Comparison of ENCODE assay signal across 8 cellular contexts in genomic region chr1:21937372-21938121, GRCh38. TPM values are rescaled to one million over a fixed set of nuclear protein-coding genes. Genes with fewer than 3 reads are reported as not detected.
DNase-seq lines count a peak whose midpoint lies in the region; ATAC-seq lines count a peak whose summit lies in the region.

No MANE protein-coding gene starts in this region.

- peak; percentile 86 to 87 for ATAC-seq in CD4-positive, CD25-positive, alpha-beta regulatory T cell (ENCODE audit: low read depth in 2 of 2)
- no peak for ATAC-seq in GM21528 (IDR thresholded peaks at IDR 0.05; ENCODE audit: low FRiP score, unreplicated experiment)

- H3K27ac ChIP-seq in CD4-positive, CD25-positive, alpha-beta regulatory T cell (ENCODE audit: insufficient read depth, low read length, poor library complexity, severe bottlenecking): no peak overlapping the region
- H3K27ac ChIP-seq in layer of hippocampus (ENCODE audit: low read depth, low read length): peak overlapping the region; percentile 39

- H3K27me3 Mint-ChIP-seq in CD4-positive, CD25-positive, alpha-beta regulatory T cell: peaks cover 35% of the 10 kb centered on the region
- peaks cover 25% of the 10 kb centered on the region for H3K27me3 Mint-ChIP-seq in activated CD4-positive, alpha-beta T cell treated with anti-CD3 and anti-CD28 coated beads, Interleukin-2, amount 10 ng/mL, durations not matched to agents 24 days and 14 days

- peak; percentile 39 to 59 (median 59) for DNase-seq in CD4-positive, CD25-positive, alpha-beta regulatory T cell
- DNase-seq in H7 (peak; percentile 99), NCI-H2171 treated with DMSO at 0.1 percent for 48 hours (lab: John Stamatoyannopoulos, UW) (peak; percentile 81), cortex of kidney (lab: John Stamatoyannopoulos, UW) (peak; percentile 55)
- peak; percentile 89 for DNase-seq in activated CD4-positive, alpha-beta T cell treated with anti-CD3 and anti-CD28 coated beads, Interleukin-2, amount 10 ng/mL, durations not matched to agents 24 days and 14 days
- peak; percentile 36 to 59 (median 39) for DNase-seq in stimulated activated CD4-positive, alpha-beta T cell treated with anti-CD3 and anti-CD28 coated beads, Interleukin-12 subunit alpha, Interleukin-12 subunit beta, amount 100 ng/mL, for 48 hours (ENCODE audit: low read depth in 2 of 3, low spot score in 1 of 3)

- H3K4me1 ChIP-seq in CD4-positive, CD25-positive, alpha-beta regulatory T cell (ENCODE audit: control insufficient read depth, insufficient read depth, low read length, poor library complexity, severe bottlenecking): peaks cover 10% of the 10 kb centered on the region

- H3K27ac Mint-ChIP-seq in CD4-positive, CD25-positive, alpha-beta regulatory T cell: peak overlapping the region in 2 of 3 donors; percentile 40 to 92
- H3K27ac Mint-ChIP-seq in activated CD4-positive, alpha-beta T cell treated with anti-CD3 and anti-CD28 coated beads, Interleukin-2, amount 10 ng/mL, durations not matched to agents 24 days and 14 days: peak overlapping the region; percentile 86

- peaks cover 4% of the 10 kb centered on the region for H3K36me3 Mint-ChIP-seq in CD4-positive, CD25-positive, alpha-beta regulatory T cell
- peaks cover 3% of the 10 kb centered on the region for H3K36me3 Mint-ChIP-seq in activated CD4-positive, alpha-beta T cell treated with anti-CD3 and anti-CD28 coated beads, Interleukin-2, amount 10 ng/mL, durations not matched to agents 24 days and 14 days (ENCODE audit: low read depth)

- H3K27me3 ChIP-seq in CD4-positive, CD25-positive, alpha-beta regulatory T cell (ENCODE audit: control insufficient read depth, insufficient read depth, low read length): peaks cover 2% of the 10 kb centered on the region
- H3K27me3 ChIP-seq in H7 (ENCODE audit: control insufficient read depth, insufficient read depth, low read length) (no peaks in the 10 kb centered on the region), layer of hippocampus (ENCODE audit: control insufficient read depth, insufficient read depth, low read length) (no peaks in the 10 kb centered on the region)

- H3K36me3 ChIP-seq in CD4-positive, CD25-positive, alpha-beta regulatory T cell (ENCODE audit: control insufficient read depth, insufficient read depth, low read length): no peaks in the 10 kb centered on the region
- H3K36me3 ChIP-seq in H7 (replicated peaks; ENCODE audit: control insufficient read depth, insufficient read depth, low read length): no peaks in the 10 kb centered on the region

- no peaks in the 10 kb centered on the region for H3K9me3 Mint-ChIP-seq in CD4-positive, CD25-positive, alpha-beta regulatory T cell
- no peaks in the 10 kb centered on the region for H3K9me3 Mint-ChIP-seq in activated CD4-positive, alpha-beta T cell treated with anti-CD3 and anti-CD28 coated beads, Interleukin-2, amount 10 ng/mL, durations not matched to agents 24 days and 14 days

- peak overlapping the region; percentile 67 for H3K4me3 ChIP-seq in CD4-positive, CD25-positive, alpha-beta regulatory T cell (ENCODE audit: low read depth, low read length)
- peak overlapping the region; percentile 51 for H3K4me3 ChIP-seq in H7 (ENCODE audit: insufficient read depth, low read depth, low read length)

- H3K4me3 Mint-ChIP-seq in CD4-positive, CD25-positive, alpha-beta regulatory T cell: peak overlapping the region; percentile 84 to 99 (median 92)
- peak overlapping the region; percentile 89 for H3K4me3 Mint-ChIP-seq in activated CD4-positive, alpha-beta T cell treated with anti-CD3 and anti-CD28 coated beads, Interleukin-2, amount 10 ng/mL, durations not matched to agents 24 days and 14 days

- H3K9me3 ChIP-seq in CD4-positive, CD25-positive, alpha-beta regulatory T cell (ENCODE audit: control insufficient read depth in 2 of 2, low read length in 2 of 2): no peaks in the 10 kb centered on the region

- H3K4me1 Mint-ChIP-seq in CD4-positive, CD25-positive, alpha-beta regulatory T cell: peaks cover 0 to 24% (median 6%) of the 10 kb centered on the region in 4 donors
- H3K4me1 Mint-ChIP-seq in activated CD4-positive, alpha-beta T cell treated with anti-CD3 and anti-CD28 coated beads, Interleukin-2, amount 10 ng/mL, durations not matched to agents 24 days and 14 days: peaks cover 14% of the 10 kb centered on the region

- intact Hi-C loops in activated CD4-positive, alpha-beta T cell treated with anti-CD3 and anti-CD28 coated beads, Interleukin-2, amount 10 ng/mL, durations not matched to agents 24 days and 14 days (cut with micrococcal nuclease): no loop called here

RNA-seq across cellular contexts. Expression of gene HSPG2, which starts 0.4 kb away (rescaled TPM):
- 3.2 TPM for total RNA-seq in CD4-positive, CD25-positive, alpha-beta regulatory T cell
- polyA plus RNA-seq in CD4-positive, CD25-positive, alpha-beta regulatory T cell: under 1 TPM in 3 of 4 donors, not detected in 1; 0.05 to 0.23 (median 0.10) TPM
- total RNA-seq in H7 (2014; rRNA removed; shearing (Covaris generic)): 43.5 and 49.2 TPM in 2 replicates
- total RNA-seq in activated CD4-positive, alpha-beta T cell treated with anti-CD3 and anti-CD28 coated beads, Interleukin-2, amount 10 ng/mL, durations not matched to agents 24 days and 14 days: 6.2 and 6.3 TPM in 2 replicates

RNA-seq across cellular contexts. Expression of gene CELA3B, which starts 39.3 kb away (rescaled TPM):
- total RNA-seq in CD4-positive, CD25-positive, alpha-beta regulatory T cell: not detected
- not detected for polyA plus RNA-seq in CD4-positive, CD25-positive, alpha-beta regulatory T cell
- total RNA-seq in H7 (2014; rRNA removed; shearing (Covaris generic)): not detected in 2 replicates
- total RNA-seq in activated CD4-positive, alpha-beta T cell treated with anti-CD3 and anti-CD28 coated beads, Interleukin-2, amount 10 ng/mL, durations not matched to agents 24 days and 14 days: not detected in 2 replicates

Comparison
In these comparisons a context has a peak if more than half of its experiments do, and no peak if none do; other contexts are left out.
1. DNase-seq: peak in every context shown above with its lines; median percentile 99 in H7; 89 in activated CD4-positive, alpha-beta T cell treated with anti-CD3 and anti-CD28 coated beads, Interleukin-2, amount 10 ng/mL, durations not matched to agents 24 days and 14 days; 81 in NCI-H2171 treated with DMSO at 0.1 percent for 48 hours; 59 in CD4-positive, CD25-positive, alpha-beta regulatory T cell; 55 in cortex of kidney; 39 in stimulated activated CD4-positive, alpha-beta T cell treated with anti-CD3 and anti-CD28 coated beads, Interleukin-12 subunit alpha, Interleukin-12 subunit beta, amount 100 ng/mL, for 48 hours.